ENCODE assay signal across 8 cellular contexts in the genomic region with DNA sequence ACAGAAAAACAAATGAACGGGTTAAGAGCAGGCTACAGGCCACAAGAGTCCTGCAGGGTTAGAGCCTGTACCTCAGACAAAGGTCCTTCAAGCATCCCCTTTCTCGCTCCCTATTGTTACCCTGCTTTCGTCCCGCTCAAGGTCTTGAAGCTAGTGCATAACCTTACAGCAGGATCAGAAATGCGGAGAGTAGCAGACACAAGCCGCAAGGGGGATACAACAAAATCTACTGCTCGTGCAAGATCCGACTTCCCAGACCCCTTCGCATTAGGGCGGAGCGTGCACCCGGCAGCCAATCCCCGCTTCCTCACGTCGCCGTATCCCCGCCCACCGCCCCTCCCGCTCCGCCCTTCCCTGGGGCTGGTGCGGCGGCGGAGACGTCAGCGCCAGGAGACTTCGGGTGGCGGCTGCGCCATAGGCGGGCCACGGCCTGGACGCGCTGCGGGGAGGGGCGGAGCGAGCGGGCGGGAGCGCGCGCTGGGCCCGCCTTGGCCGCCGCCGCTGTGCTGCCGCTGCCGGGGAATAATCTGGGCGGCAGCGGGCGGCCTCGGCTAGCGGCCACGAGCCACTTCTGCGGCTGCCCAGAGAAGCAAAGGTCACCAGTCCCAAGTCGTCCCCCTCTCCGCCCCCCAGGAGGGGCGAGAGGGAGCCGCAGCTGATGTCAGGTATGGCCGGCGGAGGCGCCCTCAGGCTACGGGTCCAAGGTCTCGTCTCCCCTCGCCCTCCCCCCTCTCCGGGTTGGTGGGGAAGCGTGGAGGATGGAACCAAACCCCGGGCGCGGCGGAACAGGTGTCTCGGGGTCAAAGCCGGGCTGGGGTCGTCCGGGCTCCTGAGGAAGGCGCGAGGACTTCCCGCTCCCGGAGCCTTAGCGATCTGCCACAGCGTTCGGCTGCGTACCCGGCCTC. TPM values are rescaled to one million over a fixed set of nuclear protein-coding genes. Genes with fewer than 3 reads are reported as not detected.
A peak's percentile ranks its signal among the peaks of the same experiment; 100 is the strongest.
DNase-seq lines count a peak whose midpoint lies in the region; ATAC-seq and TF ChIP-seq lines count a peak whose summit lies in the region.

A gene (plus strand): TSS at position 389 of the 905 bp plus-strand sequence. CDS start 51,776 bp downstream, outside the sequence.

- peak within 1 kb of the TSS; percentile 77 for H3K27ac ChIP-seq in C4-2B

- H3K27ac Mint-ChIP-seq in activated CD4-positive, alpha-beta T cell treated with anti-CD3 and anti-CD28 coated beads, Interleukin-2, amount 10 ng/mL, durations not matched to agents 7 days and 5 days = peak within 1 kb of the TSS; percentile 96

- ATAC-seq in GM19328 (IDR thresholded peaks at IDR 0.05; ENCODE audit: unreplicated experiment) = peak; percentile 82
- peak; percentile 84 for ATAC-seq in HG03520 (IDR thresholded peaks at IDR 0.05; ENCODE audit: unreplicated experiment)

- H3K27me3 Mint-ChIP-seq in activated CD4-positive, alpha-beta T cell treated with anti-CD3 and anti-CD28 coated beads, Interleukin-2, amount 10 ng/mL, durations not matched to agents 7 days and 5 days = no peaks in the 10 kb centered on the region

- POLR2A ChIA-PET in activated CD4-positive, alpha-beta T cell treated with anti-CD3 and anti-CD28 coated beads, Interleukin-2, amount 10 ng/mL, durations not matched to agents 7 days and 5 days (lab: Charles Lee) = interaction anchor here (0.7 kb wide), 1 partner anchor 386 kb away, joined by 7 read pairs; no protein-coding TSS in a partner anchor

- peaks cover 30% of the 10 kb centered on the region for H3K36me3 Mint-ChIP-seq in activated CD4-positive, alpha-beta T cell treated with anti-CD3 and anti-CD28 coated beads, Interleukin-2, amount 10 ng/mL, durations not matched to agents 7 days and 5 days (ENCODE audit: low read depth)

- H3K9me3 Mint-ChIP-seq in activated CD4-positive, alpha-beta T cell treated with anti-CD3 and anti-CD28 coated beads, Interleukin-2, amount 10 ng/mL, durations not matched to agents 7 days and 5 days = no peaks in the 10 kb centered on the region

- CTCF ChIA-PET in activated CD4-positive, alpha-beta T cell treated with anti-CD3 and anti-CD28 coated beads, Interleukin-2, amount 10 ng/mL, durations not matched to agents 7 days and 5 days (lab: Charles Lee) = interaction anchor here (0.6 to 1.5 kb wide), 9 partner anchors 9 to 458 kb away, joined by 3 to 7 read pairs (median 3); a partner anchor contains a TSS

- peaks cover 9% of the 10 kb centered on the region for H3K4me1 Mint-ChIP-seq in activated CD4-positive, alpha-beta T cell treated with anti-CD3 and anti-CD28 coated beads, Interleukin-2, amount 10 ng/mL, durations not matched to agents 7 days and 5 days

- peak within 1 kb of the TSS; percentile 76 for H3K4me3 Mint-ChIP-seq in activated CD4-positive, alpha-beta T cell treated with anti-CD3 and anti-CD28 coated beads, Interleukin-2, amount 10 ng/mL, durations not matched to agents 7 days and 5 days

- peak; percentile 63 for TF ChIP-seq CTCF in C4-2B (conservative IDR thresholded peaks at IDR 0.05)

- DNase-seq in NCI-H526 treated with DMSO at 0.1 percent for 48 hours (lab: John Stamatoyannopoulos, UW) (peak; percentile 95), cortex of kidney (lab: John Stamatoyannopoulos, UW) (peak; percentile 86), left kidney (ENCODE audit: low read depth, low spot score) (peak; percentile 99)
- peak; percentile 97 for DNase-seq in activated CD4-positive, alpha-beta T cell treated with anti-CD3 and anti-CD28 coated beads, Interleukin-2, amount 10 ng/mL, durations not matched to agents 7 days and 5 days
- DNase-seq in stimulated activated CD4-positive, alpha-beta T cell treated with anti-CD3 and anti-CD28 coated beads, Interleukin-2, amount 100 ng/mL, for 24 hours = peak; percentile 97 to 98

RNA-seq across cellular contexts. Expression of the gene that starts here (rescaled TPM):
- 10 to 100 TPM; 58.2 to 61.4 TPM for total RNA-seq in activated CD4-positive, alpha-beta T cell treated with anti-CD3 and anti-CD28 coated beads, Interleukin-2, amount 10 ng/mL, durations not matched to agents 7 days and 5 days

Comparison
In these comparisons a context has a peak if more than half of its experiments do, and no peak if none do; other contexts are left out.
1. Peak in every context shown above with its lines: DNase-seq, ATAC-seq and H3K27ac ChIP-seq.